8 cellular contexts compared by ENCODE assay signal in the genomic region with DNA sequence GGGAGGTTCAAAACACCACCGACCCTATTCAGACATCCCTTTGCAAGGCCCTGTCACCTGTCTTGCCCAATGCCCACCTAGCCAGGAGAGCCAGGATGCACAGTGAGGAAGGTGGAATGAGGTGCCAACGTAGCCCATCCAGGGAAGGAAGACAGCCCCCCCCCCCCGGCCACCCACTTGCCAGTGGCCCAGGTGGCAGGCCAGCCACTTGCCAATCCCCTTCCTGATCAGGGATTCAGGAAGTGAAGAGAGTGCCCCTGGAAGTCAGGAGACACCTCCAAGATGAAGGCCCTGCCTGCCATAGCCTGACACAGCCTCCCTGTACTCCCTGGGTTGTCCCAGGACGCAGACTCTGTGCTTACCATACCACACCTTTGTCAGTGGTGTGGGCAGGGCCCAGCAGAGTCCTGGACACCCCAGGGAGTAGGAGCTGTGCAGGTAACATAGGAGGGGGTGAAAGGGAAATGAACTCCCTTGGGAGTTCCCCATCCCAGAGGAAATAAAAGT. TPM values are rescaled to one million over a fixed set of nuclear protein-coding genes. Genes with fewer than 3 reads are reported as not detected.
A peak's percentile ranks its signal among the peaks of the same experiment; 100 is the strongest.
DNase-seq lines count a peak whose midpoint lies in the region; ATAC-seq and TF ChIP-seq lines count a peak whose summit lies in the region.

No MANE protein-coding gene starts in this region.

- H3K4me3 ChIP-seq in BE2C (ENCODE audit: low read depth, low read length) (peak overlapping the region; percentile 63), H7 (ENCODE audit: insufficient read depth, low read depth, low read length) (peak overlapping the region; percentile 55; the same call in 1 of the 2 replicates), mucosa of stomach (ENCODE audit: low read length) (peak overlapping the region; percentile 32)

- H3K4me1 ChIP-seq in BE2C, result peaks cover 41% of the 10 kb centered on the region
- peaks cover 41% of the 10 kb centered on the region for H3K4me1 ChIP-seq in mucosa of stomach (ENCODE audit: control insufficient read depth, insufficient read depth, low read length)

- H3K27ac Mint-ChIP-seq in activated naive CD8-positive, alpha-beta T cell treated with anti-CD3 and anti-CD28 coated beads for 36 hours, result no peak overlapping the region

- H3K9ac ChIP-seq in mucosa of stomach (ENCODE audit: low read length), result peak overlapping the region; percentile 52

- peaks cover 19% of the 10 kb centered on the region for H3K27me3 Mint-ChIP-seq in activated naive CD8-positive, alpha-beta T cell treated with anti-CD3 and anti-CD28 coated beads for 36 hours

- peaks cover 15% of the 10 kb centered on the region for H3K4me1 Mint-ChIP-seq in activated naive CD8-positive, alpha-beta T cell treated with anti-CD3 and anti-CD28 coated beads for 36 hours

- no peak for ATAC-seq in HG03196 (IDR thresholded peaks at IDR 0.05; ENCODE audit: unreplicated experiment)
- ATAC-seq in HG03159 (IDR thresholded peaks at IDR 0.05; ENCODE audit: unreplicated experiment), result no peak
- ATAC-seq in HG02571 (IDR thresholded peaks at IDR 0.05; ENCODE audit: unreplicated experiment), result no peak

- no peak for TF ChIP-seq CTCF in BE2C (IDR thresholded peaks at IDR 0.05; ENCODE audit: low read depth, low read length)

- H3K36me3 ChIP-seq in BE2C (no peaks in the 10 kb centered on the region), H7 (replicated peaks; ENCODE audit: control insufficient read depth, insufficient read depth, low read length) (no peaks in the 10 kb centered on the region), mucosa of stomach (ENCODE audit: control insufficient read depth, insufficient read depth, low read length) (no peaks in the 10 kb centered on the region)

- DNase-seq in BE2C, result no peak
- peak; percentile 67 for DNase-seq in H7
- DNase-seq in activated naive CD8-positive, alpha-beta T cell treated with anti-CD3 and anti-CD28 coated beads for 36 hours, result no peak
- DNase-seq in NCI-H1694 treated with DMSO at 0.1 percent for 48 hours (lab: John Stamatoyannopoulos, UW), result no peak

- H3K9me3 ChIP-seq in BE2C (no peaks in the 10 kb centered on the region), mucosa of stomach (ENCODE audit: control insufficient read depth, low read length) (no peaks in the 10 kb centered on the region)

- no peaks in the 10 kb centered on the region for H3K36me3 Mint-ChIP-seq in activated naive CD8-positive, alpha-beta T cell treated with anti-CD3 and anti-CD28 coated beads for 36 hours

- no peaks in the 10 kb centered on the region for H3K9me3 Mint-ChIP-seq in activated naive CD8-positive, alpha-beta T cell treated with anti-CD3 and anti-CD28 coated beads for 36 hours

- no peaks in the 10 kb centered on the region for H3K27me3 ChIP-seq in BE2C
- peaks cover 6% of the 10 kb centered on the region for H3K27me3 ChIP-seq in H7 (ENCODE audit: control insufficient read depth, insufficient read depth, low read length)
- H3K27me3 ChIP-seq in mucosa of stomach (ENCODE audit: control insufficient read depth, insufficient read depth, low read length), result peaks cover 13% of the 10 kb centered on the region

- H3K4me3 Mint-ChIP-seq in activated naive CD8-positive, alpha-beta T cell treated with anti-CD3 and anti-CD28 coated beads for 36 hours, result peak overlapping the region; percentile 95

RNA-seq across cellular contexts. Expression of a gene that starts 54.7 kb away (rescaled TPM):
- 190 TPM for polyA plus RNA-seq in BE2C (2012; ENCODE audit: insufficient read depth, insufficient read length, low read depth)
- 91.0 and 92.0 TPM in 2 replicates for total RNA-seq in H7 (2014; rRNA removed; shearing (Covaris generic))
- 10 to 100 TPM; 58.5 to 60.8 TPM for total RNA-seq in activated naive CD8-positive, alpha-beta T cell treated with anti-CD3 and anti-CD28 coated beads for 36 hours

RNA-seq across cellular contexts. Expression of a gene that starts 54.8 kb away (rescaled TPM):
- 46.5 TPM for polyA plus RNA-seq in BE2C (2012; ENCODE audit: insufficient read depth, insufficient read length, low read depth)
- total RNA-seq in H7 (2014; rRNA removed; shearing (Covaris generic)), result 24.9 and 36.2 TPM in 2 replicates
- total RNA-seq in activated naive CD8-positive, alpha-beta T cell treated with anti-CD3 and anti-CD28 coated beads for 36 hours, result 10 to 100 TPM; 11.7 to 12.1 TPM
